ENCODE assay signal across 25 cellular contexts in the genomic region with DNA sequence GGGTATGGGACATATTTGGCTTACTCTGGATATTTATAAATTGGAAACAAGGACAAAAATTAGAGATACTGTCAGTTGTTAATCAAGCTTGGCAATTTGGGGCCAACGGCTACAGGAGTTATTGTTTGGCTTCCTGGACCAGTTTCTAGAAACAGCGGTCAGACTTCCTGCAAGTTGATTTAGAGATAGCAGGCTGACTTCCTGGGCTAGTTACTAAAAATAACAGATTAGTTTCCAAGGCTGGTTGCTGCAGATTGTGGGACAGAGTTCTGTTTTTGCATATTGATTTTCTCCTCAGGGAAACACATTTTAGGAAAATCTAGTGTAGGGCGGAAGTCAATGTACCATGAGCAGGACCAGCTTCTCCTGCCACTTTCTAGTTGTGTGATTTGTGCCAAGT.
A peak's percentile ranks its signal among the peaks of the same experiment; 100 is the strongest.
DNase-seq lines count a peak whose midpoint lies in the region; ATAC-seq, FAIRE-seq and TF ChIP-seq lines count a peak whose summit lies in the region.
"Had no signal": no experiment of that assay in that cellular context is flagged by ENCODE, and none has a peak within 500 bp of the region (broad histone marks: within the 10 kb centered on the region; RNA-seq: fewer than 3 reads in every experiment).

No MANE protein-coding gene starts in this region.

- in situ Hi-C loops in K562 (cut with MboI): no loop called here

- H3K79me2 ChIP-seq in K562 (ENCODE audit: control insufficient read depth, insufficient read depth, low read length) (no peaks in the 10 kb centered on the region), parathyroid adenoma (no peaks in the 10 kb centered on the region)

- ATAC-seq in K562 (peak; percentile 22; the same call in 1 of the 3 replicates), HG02642 (IDR thresholded peaks at IDR 0.05; ENCODE audit: poor library complexity, unreplicated experiment) (no peak)
- ATAC-seq: activated T-cell treated with anti-CD3 and anti-CD28 coated beads, Interleukin-2, amount 50 U/mL, for 4 hours; GM12878; heart left ventricle; stimulated activated memory B cell treated with anti-CD40 and anti-IgM and Interleukin-4, amounts not matched to agents 10 μg/mL and 1 μg/mL and 100 μg/mL, for 72 hours; T-cell had no signal

- no peaks in the 10 kb centered on the region for H3K36me3 ChIP-seq in K562 (ENCODE audit: control insufficient read depth, insufficient read depth, low read length)
- H3K36me3 ChIP-seq in parathyroid adenoma (ENCODE audit: control insufficient read depth, insufficient read depth, low read length): no peaks in the 10 kb centered on the region
- H3K36me3 ChIP-seq: heart left ventricle, neural progenitor cell had no signal

- H3K36me3 Mint-ChIP-seq in activated naive CD4-positive, alpha-beta T cell treated with anti-CD3 and anti-CD28 coated beads, Interleukin-2, amount 10 ng/mL, durations not matched to agents 7 days and 5 days: peaks cover 8% of the 10 kb centered on the region
- H3K36me3 Mint-ChIP-seq: brain; stimulated activated memory B cell treated with anti-CD40 and anti-IgM and Interleukin-4, amounts not matched to agents 10 μg/mL and 1 μg/mL and 100 μg/mL, for 72 hours; T-cell had no signal

- WGBS in K562 (ENCODE audit: insufficient coverage, low coverage, missing lambda C conversion rate): 4% methylated on average over 3 of the region's 3 CpGs

- BruUV-seq in K562 (replicated peaks; lab: Mats Ljungman, UMichigan): no TSS peak

- intact Hi-C loops in K562 (cut with micrococcal nuclease): loop anchor here (5.0 kb wide), 1 partner anchor 1794 kb away; no protein-coding TSS in a partner anchor

- H3K9me3 Mint-ChIP-seq in activated naive CD4-positive, alpha-beta T cell treated with anti-CD3 and anti-CD28 coated beads, Interleukin-2, amount 10 ng/mL, durations not matched to agents 7 days and 5 days: peaks cover 4% of the 10 kb centered on the region
- H3K9me3 Mint-ChIP-seq: activated T-cell treated with anti-CD3 and anti-CD28 coated beads, Interleukin-2, amount 50 U/mL, for 4 hours; neural progenitor cell; stimulated activated memory B cell treated with anti-CD40 and anti-IgM and Interleukin-4, amounts not matched to agents 10 μg/mL and 1 μg/mL and 100 μg/mL, for 72 hours; T-cell had no signal

- H3K4me1 ChIP-seq in K562 (replicated peaks in 1 of 2; ENCODE audit: control insufficient read depth in 2 of 2, insufficient read depth in 2 of 2, low read length in 2 of 2): no peaks in the 10 kb centered on the region; a peak in 1 of 5 replicates
- H3K4me1 ChIP-seq in parathyroid adenoma: peaks cover 13% of the 10 kb centered on the region
- H3K4me1 ChIP-seq: testis had no signal

- H3K9me3 ChIP-seq in K562 (replicated peaks; ENCODE audit: control insufficient read depth, insufficient read depth, low read depth, low read length) (no peaks in the 10 kb centered on the region), parathyroid adenoma (ENCODE audit: control insufficient read depth, low read length) (no peaks in the 10 kb centered on the region)
- H3K9me3 ChIP-seq: heart left ventricle, testis had no signal

- H3K4me3 Mint-ChIP-seq in activated naive CD4-positive, alpha-beta T cell treated with anti-CD3 and anti-CD28 coated beads, Interleukin-2, amount 10 ng/mL, durations not matched to agents 7 days and 5 days: peak overlapping the region; percentile 1
- H3K4me3 Mint-ChIP-seq: activated naive CD8-positive, alpha-beta T cell; activated T-cell treated with anti-CD3 and anti-CD28 coated beads, Interleukin-2, amount 50 U/mL, for 4 hours; neural progenitor cell; stimulated activated memory B cell treated with anti-CD40 and anti-IgM and Interleukin-4, amounts not matched to agents 10 μg/mL and 1 μg/mL and 100 μg/mL, for 72 hours; T-cell had no signal

- peak; percentile 48 for FAIRE-seq in K562 (lab: Jason Lieb, UNC)
- FAIRE-seq: GM12878 had no signal

- H3K9ac ChIP-seq in K562 (ENCODE audit: insufficient read depth in 1 of 2, low read depth in 2 of 2, low read length in 2 of 2) (no peak overlapping the region), parathyroid adenoma (no peak overlapping the region)
- H3K9ac ChIP-seq: KMS-11, neural progenitor cell had no signal

- no peak overlapping the region for H3K4me2 ChIP-seq in K562 (ENCODE audit: insufficient read depth, low read length)
- no peak overlapping the region for H3K4me2 ChIP-seq in parathyroid adenoma (ENCODE audit: low read length)
- H3K4me2 ChIP-seq: KMS-11, neural progenitor cell had no signal

- H3K4me1 Mint-ChIP-seq in activated naive CD4-positive, alpha-beta T cell treated with anti-CD3 and anti-CD28 coated beads, Interleukin-2, amount 10 ng/mL, durations not matched to agents 7 days and 5 days: peaks cover 30% of the 10 kb centered on the region
- H3K4me1 Mint-ChIP-seq: stimulated activated memory B cell treated with anti-CD40 and anti-IgM and Interleukin-4, amounts not matched to agents 10 μg/mL and 1 μg/mL and 100 μg/mL, for 72 hours had no signal

- H3K4me3 ChIP-seq in K562 (no peak overlapping the region), parathyroid adenoma (ENCODE audit: low read depth, low read length) (no peak overlapping the region)
- H3K4me3 ChIP-seq: coronary artery, GM12878, heart left ventricle, neural progenitor cell, testis had no signal

- H3K9me1 ChIP-seq in K562 (ENCODE audit: control insufficient read depth, insufficient read depth, low read length): no peaks in the 10 kb centered on the region

- no peak for TF ChIP-seq POLR2A in K562 (conservative IDR thresholded peaks at IDR 0.05)

- H3K27ac ChIP-seq in K562 (ENCODE audit: extremely low read depth, low read depth, low read length) (no peak overlapping the region), parathyroid adenoma (no peak overlapping the region)
- H3K27ac ChIP-seq: coronary artery, heart left ventricle, KMS-11, neural progenitor cell, testis had no signal

- TF ChIP-seq RAD21 in K562 (CRISPR knock-in tag; conservative IDR thresholded peaks at IDR 0.05 in 1 of 2, IDR thresholded peaks at IDR 0.05 in 1 of 2): no peak

- DNase-seq in activated naive CD4-positive, alpha-beta T cell treated with anti-CD3 and anti-CD28 coated beads, Interleukin-2, amount 10 ng/mL, durations not matched to agents 7 days and 5 days: no peak
- DNase-seq in activated naive CD4-positive, alpha-beta T cell treated with anti-CD3 and anti-CD28 coated beads, Interleukin-2, amount 50 U/mL, for 16 hours: no peak
- DNase-seq in K562 (ENCODE audit: extremely low read depth in 1 of 4, low spot score in 3 of 4) (peak in 1 of 4 experiments; percentile 16), NCI-H2029 (lab: John Stamatoyannopoulos, UW) (no peak)
- no peak for DNase-seq in NK-92 treated with Interleukin-12 subunit alpha and Interleukin-12 subunit beta, amount 100 ng/mL, for 24 hours (lab: John Stamatoyannopoulos, UW)
- DNase-seq: activated CD4-positive, alpha-beta T cell treated with anti-CD3 and anti-CD28 coated beads, Interleukin-2, amount 50 U/mL, for 48 hours; activated T-cell treated with anti-CD3 and anti-CD28 coated beads, Interleukin-2, amount 50 U/mL, for 4 hours; DMS153; GOT3; heart left ventricle; NCI-H1048; NCI-H2029 treated with DMSO at 0.1 percent for 48 hours; stimulated activated CD4-positive, alpha-beta T cell treated with anti-CD3 and anti-CD28 coated beads, Interleukin-1b, Interleukin-23, amount 100 ng/mL, for 48 hours; T-cell; testis had no signal

- TF ChIP-seq CTCF in K562 (IDR thresholded peaks at IDR 0.05 in 2 of 3, conservative IDR thresholded peaks at IDR 0.05 in 1 of 3; ENCODE audit: insufficient read depth in 2 of 3, low read depth in 1 of 3, low read length in 3 of 3) (no peak), parathyroid adenoma (IDR thresholded peaks at IDR 0.05) (no peak)

- CTCF ChIA-PET in activated naive CD4-positive, alpha-beta T cell treated with anti-CD3 and anti-CD28 coated beads, Interleukin-2, amount 10 ng/mL, durations not matched to agents 7 days and 5 days (lab: Charles Lee): interaction anchor here (0.7 to 1.1 kb wide), 2 partner anchors 65 to 145 kb away, joined by 3 to 4 read pairs; no protein-coding TSS in a partner anchor
- CTCF ChIA-PET in K562 (lab: Yijun Ruan, JAX; ENCODE audit: low intra/inter-chr PET ratio): no interaction called here

- TF ChIP-seq EP300 in K562 (IDR thresholded peaks at IDR 0.05; ENCODE audit: low read length): no peak

- H3K27me3 ChIP-seq in K562 (ENCODE audit: control insufficient read depth in 2 of 2, insufficient read depth in 2 of 2, low read length in 2 of 2) (no peaks in the 10 kb centered on the region), parathyroid adenoma (ENCODE audit: control insufficient read depth, insufficient read depth, low read length) (no peaks in the 10 kb centered on the region)
- H3K27me3 ChIP-seq: neural progenitor cell, testis had no signal

- H2AFZ ChIP-seq in K562 (ENCODE audit: low read depth, low read length) (no peak overlapping the region), parathyroid adenoma (peak overlapping the region; percentile 40)
- H2AFZ ChIP-seq: neural progenitor cell had no signal

- no peak overlapping the region for H3K27ac Mint-ChIP-seq in activated naive CD4-positive, alpha-beta T cell treated with anti-CD3 and anti-CD28 coated beads, Interleukin-2, amount 10 ng/mL, durations not matched to agents 7 days and 5 days
- H3K27ac Mint-ChIP-seq: activated naive CD8-positive, alpha-beta T cell; neural progenitor cell; stimulated activated memory B cell treated with anti-CD40 and anti-IgM and Interleukin-4, amounts not matched to agents 10 μg/mL and 1 μg/mL and 100 μg/mL, for 72 hours; T-cell had no signal

- POLR2A ChIA-PET in K562 (lab: Yijun Ruan, JAX): no interaction called here

- peaks cover 25% of the 10 kb centered on the region for H3K27me3 Mint-ChIP-seq in activated naive CD4-positive, alpha-beta T cell treated with anti-CD3 and anti-CD28 coated beads, Interleukin-2, amount 10 ng/mL, durations not matched to agents 7 days and 5 days
- H3K27me3 Mint-ChIP-seq: brain had no signal

- no peaks in the 10 kb centered on the region for H4K20me1 ChIP-seq in K562 (replicated peaks; ENCODE audit: control insufficient read depth, insufficient read depth, low read length)

TF ChIP-seq in PFSK-1, 5 proteins besides CTCF, POLR2A, EP300 and RAD21 (continues in another document):
- TF ChIP-seq TAF1 (IDR thresholded peaks at IDR 0.05; ENCODE audit: borderline replicate concordance, insufficient read depth, low read length) (no peak), POLR2AphosphoS5 (IDR thresholded peaks at IDR 0.05; ENCODE audit: low read depth, low read length) (peak; percentile 37; the same call in 1 of the 2 replicates)

TF ChIP-seq in K562, 482 proteins besides CTCF, POLR2A, EP300 and RAD21 (continues in another document):
- TF ChIP-seq, protein P1, sequence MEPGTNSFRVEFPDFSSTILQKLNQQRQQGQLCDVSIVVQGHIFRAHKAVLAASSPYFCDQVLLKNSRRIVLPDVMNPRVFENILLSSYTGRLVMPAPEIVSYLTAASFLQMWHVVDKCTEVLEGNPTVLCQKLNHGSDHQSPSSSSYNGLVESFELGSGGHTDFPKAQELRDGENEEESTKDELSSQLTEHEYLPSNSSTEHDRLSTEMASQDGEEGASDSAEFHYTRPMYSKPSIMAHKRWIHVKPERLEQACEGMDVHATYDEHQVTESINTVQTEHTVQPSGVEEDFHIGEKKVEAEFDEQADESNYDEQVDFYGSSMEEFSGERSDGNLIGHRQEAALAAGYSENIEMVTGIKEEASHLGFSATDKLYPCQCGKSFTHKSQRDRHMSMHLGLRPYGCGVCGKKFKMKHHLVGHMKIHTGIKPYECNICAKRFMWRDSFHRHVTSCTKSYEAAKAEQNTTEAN (CRISPR knock-in tag; IDR thresholded peaks at IDR 0.05): no peak
- TF ChIP-seq GABPA (tag; conservative IDR thresholded peaks at IDR 0.05; ENCODE audit: low read depth): peak; percentile 40; the same call in 1 of the 2 replicates
